In genomic region chr12:121802485-121802842, GRCh38 we compare ENCODE assay signal across 8 cellular contexts. TPM values are rescaled to one million over a fixed set of nuclear protein-coding genes. Genes with fewer than 3 reads are reported as not detected.
DNase-seq lines count a peak whose midpoint lies in the region; ATAC-seq, FAIRE-seq and TF ChIP-seq lines count a peak whose summit lies in the region.

No MANE protein-coding gene starts in this region.

- 0% methylated on average over 1 of the region's 1 CpG for WGBS in suprapubic skin

- no peaks in the 10 kb centered on the region for H3K27me3 Mint-ChIP-seq in T-helper 1 cell treated with Interleukin-12 subunit alpha and Interleukin-12 subunit beta and Interleukin-4 antibody, amounts not matched to agents 30 μg/mL and 1 μg/mL, for 36 hours (ENCODE audit: low read depth)

- H3K36me3 Mint-ChIP-seq in T-helper 1 cell treated with Interleukin-12 subunit alpha and Interleukin-12 subunit beta and Interleukin-4 antibody, amounts not matched to agents 30 μg/mL and 1 μg/mL, for 36 hours (ENCODE audit: low read depth), result peaks cover 39% of the 10 kb centered on the region
- H3K36me3 Mint-ChIP-seq in activated naive CD4-positive, alpha-beta T cell treated with anti-CD3 and anti-CD28 coated beads, Interleukin-2, amount 50 U/mL, for 72 hours, result peaks cover 43 to 46% of the 10 kb centered on the region in 2 donors

- no peak for FAIRE-seq in keratinocyte (lab: Jason Lieb, UNC)

- peak overlapping the region; percentile 95 for H3K27ac Mint-ChIP-seq in T-helper 1 cell treated with Interleukin-12 subunit alpha and Interleukin-12 subunit beta and Interleukin-4 antibody, amounts not matched to agents 30 μg/mL and 1 μg/mL, for 36 hours
- H3K27ac Mint-ChIP-seq in activated naive CD4-positive, alpha-beta T cell treated with anti-CD3 and anti-CD28 coated beads, Interleukin-2, amount 50 U/mL, for 72 hours, result peak overlapping the region; percentile 90 to 99

- H3K79me2 ChIP-seq in keratinocyte (ENCODE audit: control insufficient read depth, insufficient read depth, low read length), result peaks cover 35% of the 10 kb centered on the region

- H3K9me3 Mint-ChIP-seq in T-helper 1 cell treated with Interleukin-12 subunit alpha and Interleukin-12 subunit beta and Interleukin-4 antibody, amounts not matched to agents 30 μg/mL and 1 μg/mL, for 36 hours, result no peaks in the 10 kb centered on the region
- H3K9me3 Mint-ChIP-seq in activated naive CD4-positive, alpha-beta T cell treated with anti-CD3 and anti-CD28 coated beads, Interleukin-2, amount 50 U/mL, for 72 hours, result no peaks in the 10 kb centered on the region

- H3K4me3 ChIP-seq in keratinocyte (ENCODE audit: control insufficient read depth in 2 of 3, extremely low read depth in 1 of 3, insufficient read depth in 2 of 3, low read depth in 1 of 3, low read length in 3 of 3) (peak overlapping the region; percentile 65 to 82 (median 79)), suprapubic skin (peak overlapping the region; percentile 89)

- no peak for TF ChIP-seq EP300 in suprapubic skin (IDR thresholded peaks at IDR 0.05)

- H3K4me1 Mint-ChIP-seq in T-helper 1 cell treated with Interleukin-12 subunit alpha and Interleukin-12 subunit beta and Interleukin-4 antibody, amounts not matched to agents 30 μg/mL and 1 μg/mL, for 36 hours (ENCODE audit: low read depth), result peaks cover 38% of the 10 kb centered on the region

- H3K9me3 ChIP-seq in keratinocyte (ENCODE audit: control insufficient read depth, low read depth, low read length) (no peaks in the 10 kb centered on the region), suprapubic skin (no peaks in the 10 kb centered on the region)

- no peak for ATAC-seq in activated naive CD4-positive, alpha-beta T cell treated with anti-CD3 and anti-CD28 coated beads, Interleukin-2, amount 50 U/mL, for 72 hours
- ATAC-seq in HG03045 (IDR thresholded peaks at IDR 0.05; ENCODE audit: unreplicated experiment), result no peak

- no peak overlapping the region for H2AFZ ChIP-seq in keratinocyte (ENCODE audit: control insufficient read depth, low read length)

- dilution Hi-C loops in keratinocyte (cut with MboI; ENCODE audit: extremely low pct_ligation_motif_present, low sequenced_read_pairs), result no loop called here

- peaks cover 47% of the 10 kb centered on the region for H3K4me1 ChIP-seq in keratinocyte (ENCODE audit: control insufficient read depth, extremely low read depth, insufficient read depth, low read length)
- peaks cover 46% of the 10 kb centered on the region for H3K4me1 ChIP-seq in suprapubic skin

- H3K27ac ChIP-seq in keratinocyte (ENCODE audit: control insufficient read depth, insufficient read depth, low read length) (peak overlapping the region; percentile 90), suprapubic skin (peak overlapping the region; percentile 100)

- TF ChIP-seq POLR2A in suprapubic skin (IDR thresholded peaks at IDR 0.05), result no peak

- peak overlapping the region; percentile 86 for H3K4me3 Mint-ChIP-seq in T-helper 1 cell treated with Interleukin-12 subunit alpha and Interleukin-12 subunit beta and Interleukin-4 antibody, amounts not matched to agents 30 μg/mL and 1 μg/mL, for 36 hours

- H4K20me1 ChIP-seq in keratinocyte (ENCODE audit: control insufficient read depth, extremely low read depth, insufficient read depth, low read length), result peaks cover 4% of the 10 kb centered on the region

- no peaks in the 10 kb centered on the region for H3K27me3 ChIP-seq in keratinocyte (ENCODE audit: control insufficient read depth, extremely low read depth, insufficient read depth, low read length)
- no peaks in the 10 kb centered on the region for H3K27me3 ChIP-seq in suprapubic skin

- peak overlapping the region; percentile 98 for H3K9ac ChIP-seq in keratinocyte (ENCODE audit: control insufficient read depth, extremely low read depth, insufficient read depth, low read length)

- peak overlapping the region; percentile 95 for H3K4me2 ChIP-seq in keratinocyte (ENCODE audit: control insufficient read depth, extremely low read depth, insufficient read depth, low read depth, low read length)

- H3K36me3 ChIP-seq in keratinocyte (ENCODE audit: control insufficient read depth in 2 of 2, extremely low read depth in 1 of 2, insufficient read depth in 2 of 2, low read length in 2 of 2), result peaks cover 0 to 4% of the 10 kb centered on the region in 2 experiments
- H3K36me3 ChIP-seq in suprapubic skin, result peaks cover under 1% of the 10 kb centered on the region

- DNase-seq in T-helper 1 cell (no peak), keratinocyte (ENCODE audit: low read depth, low spot score) (no peak), suprapubic skin (ENCODE audit: low spot score in 2 of 2) (no peak), amniotic stem cell (lab: John Stamatoyannopoulos, UW) (no peak), T1000 (lab: John Stamatoyannopoulos, UW) (no peak)
- no peak for DNase-seq in activated naive CD4-positive, alpha-beta T cell treated with anti-CD3 and anti-CD28 coated beads, Interleukin-2, amount 50 U/mL, for 72 hours (ENCODE audit: low spot score in 2 of 2)

- H3K9me1 ChIP-seq in keratinocyte (ENCODE audit: control insufficient read depth, extremely low read depth, insufficient read depth, low read length), result no peaks in the 10 kb centered on the region

- TF ChIP-seq CTCF in keratinocyte (optimal IDR thresholded peaks at IDR 0.05 in 1 of 3, IDR thresholded peaks at IDR 0.05 in 1 of 3, conservative IDR thresholded peaks at IDR 0.05 in 1 of 3; ENCODE audit: extremely low read depth in 1 of 3, insufficient read depth in 2 of 3, low read length in 3 of 3) (no peak), suprapubic skin (IDR thresholded peaks at IDR 0.05) (no peak)

RNA-seq across cellular contexts. Expression of gene SETD1B, which starts 1.3 kb away (rescaled TPM):
- 10 to 100 TPM; 13.8 to 16.7 TPM for total RNA-seq in activated naive CD4-positive, alpha-beta T cell treated with anti-CD3 and anti-CD28 coated beads, Interleukin-2, amount 50 U/mL, for 72 hours
- polyA plus RNA-seq in keratinocyte, result 0.71 to 1.2 TPM (median 0.72 TPM) in 3 replicates
- 2.3 TPM for polyA plus RNA-seq in keratinocyte (2011; ENCODE audit: low read depth)
- polyA plus RNA-seq in keratinocyte (2011; cell fraction: cytosol; rRNA removed), result 0.83 and 1.4 TPM in 2 replicates
- polyA plus RNA-seq in keratinocyte (2011; cell fraction: nucleus; rRNA removed), result 7.9 and 9.7 TPM in 2 replicates
- 5.2 and 6.0 TPM in 2 replicates for polyA plus RNA-seq in keratinocyte (2012; ENCODE audit: low replicate concordance)
- polyA minus RNA-seq in keratinocyte, result 1.5 to 8.6 TPM (median 2.4 TPM) in 3 replicates
- 4.0 TPM for polyA minus RNA-seq in keratinocyte (2011; cell fraction: cytosol; rRNA and poly(A)+ RNA removed)
- 5.5 and 6.5 TPM in 2 replicates for polyA minus RNA-seq in keratinocyte (2011; cell fraction: nucleus; rRNA and poly(A)+ RNA removed)
- total RNA-seq in suprapubic skin, result 10 to 100 TPM; 13.1 to 23.1 (median 19.5) TPM

RNA-seq across cellular contexts. Expression of gene RHOF, which starts 9.0 kb away (rescaled TPM):
- 10 to 100 TPM; 95.3 to 96.2 TPM for total RNA-seq in activated naive CD4-positive, alpha-beta T cell treated with anti-CD3 and anti-CD28 coated beads, Interleukin-2, amount 50 U/mL, for 72 hours
- 2.8 to 4.3 TPM (median 4.1 TPM) in 3 replicates for polyA plus RNA-seq in keratinocyte
- 3.3 TPM for polyA plus RNA-seq in keratinocyte (2011; ENCODE audit: low read depth)
- polyA plus RNA-seq in keratinocyte (2011; cell fraction: cytosol; rRNA removed), result 3.1 and 5.3 TPM in 2 replicates
- 4.8 and 5.9 TPM in 2 replicates for polyA plus RNA-seq in keratinocyte (2011; cell fraction: nucleus; rRNA removed)
- 2.5 and 6.1 TPM in 2 replicates for polyA plus RNA-seq in keratinocyte (2012; ENCODE audit: low replicate concordance)
- 7.0 to 7.7 TPM (median 7.7 TPM) in 3 replicates for polyA minus RNA-seq in keratinocyte
- polyA minus RNA-seq in keratinocyte (2011; cell fraction: cytosol; rRNA and poly(A)+ RNA removed), result 11.5 TPM
- polyA minus RNA-seq in keratinocyte (2011; cell fraction: nucleus; rRNA and poly(A)+ RNA removed), result 3.7 and 4.3 TPM in 2 replicates
- 10 to 100 TPM in 3 of 4 donors, 1 to 10 TPM in 1; 6.6 to 20.4 (median 17.5) TPM for total RNA-seq in suprapubic skin

RNA-seq across cellular contexts. Expression of gene HPD, which starts 56.2 kb away (rescaled TPM):
- total RNA-seq in activated naive CD4-positive, alpha-beta T cell treated with anti-CD3 and anti-CD28 coated beads, Interleukin-2, amount 50 U/mL, for 72 hours, result under 1 TPM in 1 of 2 donors, not detected in 1; 0.16 TPM
- polyA plus RNA-seq in keratinocyte, result not detected in 3 replicates
- polyA plus RNA-seq in keratinocyte (2011; ENCODE audit: low read depth), result not detected
- polyA plus RNA-seq in keratinocyte (2011; cell fraction: cytosol; rRNA removed), result not detected in 2 replicates
- polyA plus RNA-seq in keratinocyte (2011; cell fraction: nucleus; rRNA removed), result not detected in 2 replicates
- not detected in 2 replicates for polyA plus RNA-seq in keratinocyte (2012; ENCODE audit: low replicate concordance)
- polyA minus RNA-seq in keratinocyte, result not detected in 3 replicates
- not detected for polyA minus RNA-seq in keratinocyte (2011; cell fraction: cytosol; rRNA and poly(A)+ RNA removed)
- polyA minus RNA-seq in keratinocyte (2011; cell fraction: nucleus; rRNA and poly(A)+ RNA removed), result not detected in 2 replicates
- total RNA-seq in suprapubic skin, result 1 to 10 TPM in 1 of 4 donors, not detected in 3; 1.4 TPM

Comparison
In these comparisons a context has a peak if more than half of its experiments do, and no peak if none do; other contexts are left out.
1. RNA of gene RHOF, which starts 9.0 kb away (total RNA-seq): 95.3 to 96.2 TPM in activated naive CD4-positive, alpha-beta T cell treated with anti-CD3 and anti-CD28 coated beads, Interleukin-2, amount 50 U/mL, for 72 hours; 6.6 to 20.4 TPM in suprapubic skin; every median in the first group is over 4 times any median in the second.